7 cellular contexts compared by ENCODE assay signal in the genomic region with DNA sequence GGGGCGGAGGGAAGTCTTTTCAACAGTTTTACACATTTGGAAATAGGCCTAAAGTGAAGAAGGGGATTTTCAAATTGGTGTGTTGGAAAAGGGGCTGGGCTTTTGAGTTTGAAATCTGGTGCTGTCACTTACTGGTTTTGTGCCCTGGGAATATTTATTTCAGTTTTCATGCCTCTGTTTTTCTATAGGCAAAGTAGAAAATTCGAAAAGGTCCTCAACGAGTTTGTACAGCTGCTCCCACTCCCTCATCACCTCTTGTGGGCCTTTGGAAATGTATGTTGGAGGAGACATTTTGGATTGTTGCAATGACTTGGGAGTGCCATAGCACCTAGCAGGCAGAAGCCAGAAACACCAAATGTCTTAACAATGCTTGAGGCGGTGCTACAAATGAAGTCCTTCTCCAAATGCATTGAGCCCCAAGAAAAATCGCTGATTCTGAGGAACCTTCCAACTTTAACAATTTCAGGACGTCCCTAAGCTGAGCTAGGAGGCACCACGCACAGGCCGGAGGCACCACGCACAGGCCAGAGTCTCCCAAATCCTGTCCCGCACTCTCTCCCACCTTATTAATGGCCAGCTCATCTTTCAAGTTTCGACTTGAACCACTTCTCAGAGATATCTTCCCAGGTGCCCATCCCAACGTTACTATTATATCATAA. TPM values are rescaled to one million over a fixed set of nuclear protein-coding genes. Genes with fewer than 3 reads are reported as not detected.
DNase-seq lines count a peak whose midpoint lies in the region; ATAC-seq, FAIRE-seq and TF ChIP-seq lines count a peak whose summit lies in the region.

No MANE protein-coding gene starts in this region.

- H3K27me3 Mint-ChIP-seq in HFFc6 (ENCODE audit: insufficient read depth) = peaks cover 3% of the 10 kb centered on the region; the same call in 1 of the 2 replicates
- peaks cover 9% of the 10 kb centered on the region for H3K27me3 Mint-ChIP-seq in activated CD8-positive, alpha-beta T cell treated with anti-CD3 and anti-CD28 coated beads, Interleukin-2, amount 10 ng/mL, durations not matched to agents 7 days and 5 days (ENCODE audit: low read depth)

- H3K27me3 ChIP-seq in iPS DF 6.9 (ENCODE audit: control insufficient read depth, insufficient read depth, low read length) = no peaks in the 10 kb centered on the region

- peaks cover 46% of the 10 kb centered on the region for H3K4me1 Mint-ChIP-seq in HFFc6 (ENCODE audit: low read depth)
- H3K4me1 Mint-ChIP-seq in activated CD8-positive, alpha-beta T cell treated with anti-CD3 and anti-CD28 coated beads, Interleukin-2, amount 10 ng/mL, durations not matched to agents 7 days and 5 days (ENCODE audit: low read depth) = peaks cover 53% of the 10 kb centered on the region
- H3K4me1 Mint-ChIP-seq in stimulated activated effector memory CD8-positive, alpha-beta T cell treated with anti-CD3 and anti-CD28 coated beads, Interleukin-12 subunit alpha, Interleukin-12 subunit beta, amount 100 ng/mL, for 72 hours = peaks cover 28% of the 10 kb centered on the region

- DNase-seq in HFFc6 = no peak
- no peak for DNase-seq in activated CD8-positive, alpha-beta T cell treated with anti-CD3 and anti-CD28 coated beads, Interleukin-2, amount 10 ng/mL, durations not matched to agents 7 days and 5 days
- no peak for DNase-seq in iPS DF 6.9 (ENCODE audit: low read depth, low spot score)
- no peak for DNase-seq in stimulated activated effector memory CD8-positive, alpha-beta T cell treated with anti-CD3 and anti-CD28 coated beads, Interleukin-12 subunit alpha, Interleukin-12 subunit beta, amount 100 ng/mL, for 72 hours (ENCODE audit: low spot score in 2 of 2)
- no peak for DNase-seq in GM19239 (ENCODE audit: insufficient read length, low spot score)
- no peak for DNase-seq in NCI-H146 (lab: John Stamatoyannopoulos, UW)

- no peaks in the 10 kb centered on the region; the same call in 1 of the 2 replicates for H3K36me3 ChIP-seq in iPS DF 6.9 (ENCODE audit: control insufficient read depth, insufficient read depth, low read length)

- H3K4me1 ChIP-seq in iPS DF 6.9 (ENCODE audit: control insufficient read depth, insufficient read depth, low read length) = peaks cover 2% of the 10 kb centered on the region; the same call in 1 of the 2 replicates

- FAIRE-seq in GM19239 (lab: Jason Lieb, UNC) = no peak

- H3K9me3 ChIP-seq in iPS DF 6.9 (ENCODE audit: control insufficient read depth, insufficient read depth, low read length) = no peaks in the 10 kb centered on the region

- no peaks in the 10 kb centered on the region for H3K9me3 Mint-ChIP-seq in HFFc6
- no peaks in the 10 kb centered on the region for H3K9me3 Mint-ChIP-seq in activated CD8-positive, alpha-beta T cell treated with anti-CD3 and anti-CD28 coated beads, Interleukin-2, amount 10 ng/mL, durations not matched to agents 7 days and 5 days (ENCODE audit: insufficient read depth)
- no peaks in the 10 kb centered on the region for H3K9me3 Mint-ChIP-seq in stimulated activated effector memory CD8-positive, alpha-beta T cell treated with anti-CD3 and anti-CD28 coated beads, Interleukin-12 subunit alpha, Interleukin-12 subunit beta, amount 100 ng/mL, for 72 hours

- H3K27ac Mint-ChIP-seq in HFFc6 = peak overlapping the region; percentile 78
- peak overlapping the region; percentile 87 for H3K27ac Mint-ChIP-seq in activated CD8-positive, alpha-beta T cell treated with anti-CD3 and anti-CD28 coated beads, Interleukin-2, amount 10 ng/mL, durations not matched to agents 7 days and 5 days
- peak overlapping the region; percentile 86 for H3K27ac Mint-ChIP-seq in stimulated activated effector memory CD8-positive, alpha-beta T cell treated with anti-CD3 and anti-CD28 coated beads, Interleukin-12 subunit alpha, Interleukin-12 subunit beta, amount 100 ng/mL, for 72 hours

- no peak for TF ChIP-seq CTCF in HFFc6 (IDR thresholded peaks at IDR 0.05)

- peak overlapping the region; percentile 82; the same call in 1 of the 2 replicates for H3K4me3 ChIP-seq in iPS DF 6.9 (ENCODE audit: low read length)

- ATAC-seq in activated CD8-positive, alpha-beta T cell treated with anti-CD3 and anti-CD28 coated beads, Interleukin-2, amount 10 ng/mL, durations not matched to agents 7 days and 5 days = peak; percentile 1
- no peak for ATAC-seq in stimulated activated effector memory CD8-positive, alpha-beta T cell treated with anti-CD3 and anti-CD28 coated beads, Interleukin-12 subunit alpha, Interleukin-12 subunit beta, amount 100 ng/mL, for 72 hours
- no peak for ATAC-seq in GM21786 (IDR thresholded peaks at IDR 0.05; ENCODE audit: unreplicated experiment)

- WGBS in iPS DF 6.9 (ENCODE audit: insufficient coverage, insufficient read length) = no CpG with 5 or more reads among the region's 12 CpGs

- peaks cover 7% of the 10 kb centered on the region for H3K36me3 Mint-ChIP-seq in HFFc6 (ENCODE audit: low read depth)
- H3K36me3 Mint-ChIP-seq in activated CD8-positive, alpha-beta T cell treated with anti-CD3 and anti-CD28 coated beads, Interleukin-2, amount 10 ng/mL, durations not matched to agents 7 days and 5 days (ENCODE audit: low read depth) = peaks cover 31% of the 10 kb centered on the region
- peaks cover 37% of the 10 kb centered on the region for H3K36me3 Mint-ChIP-seq in stimulated activated effector memory CD8-positive, alpha-beta T cell treated with anti-CD3 and anti-CD28 coated beads, Interleukin-12 subunit alpha, Interleukin-12 subunit beta, amount 100 ng/mL, for 72 hours

- no peak overlapping the region for H3K27ac ChIP-seq in iPS DF 6.9 (ENCODE audit: low read length)

- POLR2A ChIA-PET in activated CD8-positive, alpha-beta T cell treated with anti-CD3 and anti-CD28 coated beads, Interleukin-2, amount 10 ng/mL, durations not matched to agents 7 days and 5 days (lab: Charles Lee) = interaction anchor here (0.7 to 2.5 kb wide), 5 partner anchors 9 to 42 kb away, joined by 3 to 14 read pairs (median 4); no protein-coding TSS in a partner anchor

- CTCF ChIA-PET in activated CD8-positive, alpha-beta T cell treated with anti-CD3 and anti-CD28 coated beads, Interleukin-2, amount 10 ng/mL, durations not matched to agents 7 days and 5 days (lab: Charles Lee) = interaction anchor here (0.6 to 4.3 kb wide), 6 partner anchors 16 to 477 kb away, joined by 3 to 30 read pairs (median 6); no protein-coding TSS in a partner anchor

- H3K4me3 Mint-ChIP-seq in HFFc6 = peak overlapping the region; percentile 91
- peak overlapping the region; percentile 90 for H3K4me3 Mint-ChIP-seq in activated CD8-positive, alpha-beta T cell treated with anti-CD3 and anti-CD28 coated beads, Interleukin-2, amount 10 ng/mL, durations not matched to agents 7 days and 5 days
- H3K4me3 Mint-ChIP-seq in stimulated activated effector memory CD8-positive, alpha-beta T cell treated with anti-CD3 and anti-CD28 coated beads, Interleukin-12 subunit alpha, Interleukin-12 subunit beta, amount 100 ng/mL, for 72 hours = peak overlapping the region; percentile 75

RNA-seq across cellular contexts. Expression of gene POLR2M, which starts 0.6 kb away (rescaled TPM):
- 10 to 100 TPM; 66.5 to 77.7 (median 72.1) TPM for total RNA-seq in HFFc6 (2021; fragmentation: NEBNext Ultra II Directional; extraction: Animal tissue kit (Norgen Biotek cat#: 25700))
- total RNA-seq in activated CD8-positive, alpha-beta T cell treated with anti-CD3 and anti-CD28 coated beads, Interleukin-2, amount 10 ng/mL, durations not matched to agents 7 days and 5 days = 10 to 100 TPM; 61.8 to 74.8 TPM
